Comparison of ENCODE assay signal across 8 cellular contexts in the genomic region with DNA sequence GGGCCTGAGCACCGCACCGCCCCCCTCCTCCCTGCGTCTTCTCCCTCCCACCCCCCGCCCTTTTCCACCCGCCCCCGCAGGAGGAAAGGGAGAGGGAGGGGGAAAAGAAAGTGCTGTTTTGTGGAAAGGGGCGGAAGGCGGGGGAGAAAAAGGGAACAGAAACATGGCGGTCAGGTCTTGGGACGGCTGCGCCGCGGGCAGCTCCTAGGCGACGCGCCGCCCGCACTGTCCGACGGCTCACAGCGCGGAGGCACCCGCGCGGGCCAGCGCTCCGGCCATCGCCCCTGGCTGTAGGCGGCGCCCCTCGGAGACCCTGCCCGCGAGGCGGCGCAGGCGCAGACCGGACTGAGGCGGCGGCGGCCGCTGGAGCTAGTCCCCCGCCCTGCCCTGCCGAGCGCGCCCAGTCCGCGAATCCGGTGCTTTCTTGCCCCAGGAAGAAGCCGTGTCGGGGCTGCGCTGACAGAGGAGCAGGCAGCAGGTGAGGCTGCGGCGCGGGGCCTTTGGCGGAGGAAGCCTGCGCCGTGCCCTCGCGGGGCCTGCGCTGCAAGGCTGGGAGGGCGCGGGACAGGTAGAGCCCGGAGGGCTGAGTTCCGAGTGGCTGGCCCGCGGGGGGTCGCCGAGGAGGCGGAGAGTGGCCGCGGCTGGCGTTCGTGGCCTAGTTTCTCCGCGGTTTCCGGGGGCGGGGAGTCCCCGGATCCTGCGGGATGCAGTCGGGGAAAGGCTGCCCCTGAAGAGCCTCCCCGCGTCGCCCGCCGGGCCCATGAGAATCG. TPM values are rescaled to one million over a fixed set of nuclear protein-coding genes. Genes with fewer than 3 reads are reported as not detected.
DNase-seq lines count a peak whose midpoint lies in the region; ATAC-seq, FAIRE-seq and TF ChIP-seq lines count a peak whose summit lies in the region.

TSS of gene DENND4C (plus strand) at position 338 of the 770 bp plus-strand sequence. CDS start 45,482 bp downstream, outside the sequence.

- DNase-seq in KBM-7 (peak; percentile 91), RCC 7860 (ENCODE audit: low spot score) (peak; percentile 64), fibroblast of peridontal ligament (ENCODE audit: extremely low read depth) (peak; percentile 75), natural killer cell (peak; percentile 72)
- DNase-seq in activated T-helper 1 cell treated with anti-CD3 and anti-CD28 coated beads, Interleukin-2, amount 50 U/mL, for 16 hours (ENCODE audit: low read depth in 1 of 2, low spot score in 1 of 2) = peak; percentile 66 to 68
- DNase-seq in stimulated activated naive CD4-positive, alpha-beta T cell treated with Interleukin-2 at 50 U/mL for 16 hours (lab: John Stamatoyannopoulos, UW) = peak; percentile 76

- no peaks in the 10 kb centered on the region for H3K9me3 ChIP-seq in DOHH2 (ENCODE audit: control insufficient read depth, insufficient read depth, low read length)

- TF ChIP-seq CTCF in DOHH2 (IDR thresholded peaks at IDR 0.05; ENCODE audit: low read depth, low read length, poor library complexity, severe bottlenecking) = no peak
- no peak for TF ChIP-seq CTCF in natural killer cell (IDR thresholded peaks at IDR 0.05)

- H3K4me3 ChIP-seq in DOHH2 (ENCODE audit: low read length) = peak within 1 kb of the TSS; percentile 82

- H3F3A ChIP-seq in DOHH2 (ENCODE audit: control insufficient read depth, insufficient read depth) = peaks cover 5% of the 10 kb centered on the region; the same call in 1 of the 2 replicates

- peak within 1 kb of the TSS; percentile 52 for H3K27ac ChIP-seq in DOHH2 (ENCODE audit: low read depth, low read length)

- no peak within 1 kb of the TSS for H3K27ac Mint-ChIP-seq in natural killer cell

- H3K36me3 Mint-ChIP-seq in natural killer cell = no peaks in the 10 kb centered on the region

- intact Hi-C loops in natural killer cell (cut with micrococcal nuclease) = loop anchor here (1.0 to 5.0 kb wide), 3 partner anchors 46 to 183 kb away; partner anchors contain the start of genes HAUS6 and RRAGA

- H3K36me3 ChIP-seq in DOHH2 (ENCODE audit: control insufficient read depth, low read length) = no peaks in the 10 kb centered on the region

- in situ Hi-C loops in KBM-7 (cut with MboI; ENCODE audit: low pct_unique_long_range_greater_than_20kb, low sequenced_read_pairs) = no loop called here

- ATAC-seq in GM21717 (IDR thresholded peaks at IDR 0.05; ENCODE audit: unreplicated experiment) (peak; percentile 72), natural killer cell (peak; percentile 78 to 89 (median 81))

- H3K9me2 ChIP-seq in DOHH2 (replicated peaks; ENCODE audit: control insufficient read depth, low read length) = no peaks in the 10 kb centered on the region

- no peaks in the 10 kb centered on the region for H3K27me3 ChIP-seq in DOHH2 (ENCODE audit: control insufficient read depth, low read length)

- peak within 1 kb of the TSS; percentile 84 for H3K4me3 Mint-ChIP-seq in natural killer cell

- no peak for FAIRE-seq in RCC 7860 (lab: Jason Lieb, UNC)

- H3K79me2 ChIP-seq in DOHH2 (ENCODE audit: control insufficient read depth, low read length) = peaks cover 47% of the 10 kb centered on the region

- peaks cover 31% of the 10 kb centered on the region for H3K4me1 ChIP-seq in DOHH2 (ENCODE audit: control insufficient read depth, low read length)

- peaks cover 8% of the 10 kb centered on the region; the same call in 1 of the 2 replicates for H4K20me1 ChIP-seq in DOHH2 (ENCODE audit: control insufficient read depth, insufficient read depth, low read depth, low read length)

- H3K27me3 Mint-ChIP-seq in natural killer cell (ENCODE audit: low read depth in 2 of 2) = no peaks in the 10 kb centered on the region

- H3K4me1 Mint-ChIP-seq in natural killer cell = peaks cover 8 to 15% of the 10 kb centered on the region in 2 donors

- H3K9me3 Mint-ChIP-seq in natural killer cell = no peaks in the 10 kb centered on the region

- peak within 1 kb of the TSS; percentile 95 for H3K4me2 ChIP-seq in DOHH2 (ENCODE audit: low read length)

RNA-seq across cellular contexts. Expression of gene DENND4C, which starts in this region (rescaled TPM):
- 100 to 1,000 TPM in 2 of 3 donors, 10 to 100 TPM in 1; 82.6 to 115 (median 100) TPM for total RNA-seq in natural killer cell

Comparison
In these comparisons a context has a peak if more than half of its experiments do, and no peak if none do; other contexts are left out.
1. Peak in every context shown above with its lines: DNase-seq, ATAC-seq, H3K4me3 ChIP-seq and H3K27ac ChIP-seq.